ENCODE assay signal across 19 cellular contexts in genomic region chr7:22944506-22944905, GRCh38.
"Had no signal": no experiment of that assay in that cellular context is flagged by ENCODE, and none has a peak within 500 bp of the region (broad histone marks: within the 10 kb centered on the region; RNA-seq: fewer than 3 reads in every experiment).

No MANE protein-coding gene starts in this region.

- H3K27me3 Mint-ChIP-seq: activated CD4-positive, alpha-beta memory T cell treated with anti-CD3 and anti-CD28 coated beads for 36 hours; activated naive CD8-positive, alpha-beta T cell treated with anti-CD3 and anti-CD28 coated beads, Interleukin-2, amount 10 ng/mL, durations not matched to agents 7 days and 5 days; naive B cell; stimulated activated memory B cell treated with anti-CD40 and anti-IgM and Interleukin-4, amounts not matched to agents 10 μg/mL and 1 μg/mL and 100 μg/mL, for 72 hours had no signal

- H3K4me3 ChIP-seq: ascending aorta, cardiac muscle cell, esophagus muscularis mucosa, lung, transverse colon had no signal

- H3K9me3 ChIP-seq: ascending aorta, esophagus muscularis mucosa, transverse colon had no signal

- ATAC-seq: activated T-cell treated with anti-CD3 and anti-CD28 coated beads, Interleukin-2, amount 50 U/mL, for 4 hours; right cardiac atrium; stimulated activated memory B cell treated with anti-CD40 and anti-IgM and Interleukin-4, amounts not matched to agents 10 μg/mL and 1 μg/mL and 100 μg/mL, for 72 hours had no signal

- H3K4me1 Mint-ChIP-seq: activated naive CD8-positive, alpha-beta T cell treated with anti-CD3 and anti-CD28 coated beads, Interleukin-2, amount 10 ng/mL, durations not matched to agents 7 days and 5 days; immature natural killer cell; naive B cell; stimulated activated memory B cell treated with anti-CD40 and anti-IgM and Interleukin-4, amounts not matched to agents 10 μg/mL and 1 μg/mL and 100 μg/mL, for 72 hours had no signal

- DNase-seq: activated CD4-positive, alpha-beta memory T cell treated with anti-CD3 and anti-CD28 coated beads for 36 hours; activated CD4-positive, CD25-positive, alpha-beta regulatory T cell treated with anti-CD3 and anti-CD28 coated beads, Interleukin-2, amount 50 U/mL, for 72 hours; activated gamma-delta T cell; activated naive CD8-positive, alpha-beta T cell treated with anti-CD3 and anti-CD28 coated beads, Interleukin-2, amount 10 ng/mL, durations not matched to agents 7 days and 5 days; activated T-cell treated with anti-CD3 and anti-CD28 coated beads, Interleukin-2, amount 50 U/mL, for 4 hours; immature natural killer cell; left cardiac atrium; midbrain; naive B cell; right cardiac atrium; substantia nigra; transverse colon had no signal

- FAIRE-seq: endometrium had no signal

- H3K36me3 ChIP-seq: cardiac muscle cell, transverse colon had no signal

- H3K4me3 Mint-ChIP-seq: activated CD4-positive, alpha-beta memory T cell treated with anti-CD3 and anti-CD28 coated beads for 36 hours; activated naive CD8-positive, alpha-beta T cell treated with anti-CD3 and anti-CD28 coated beads, Interleukin-2, amount 10 ng/mL, durations not matched to agents 7 days and 5 days; activated T-cell treated with anti-CD3 and anti-CD28 coated beads, Interleukin-2, amount 50 U/mL, for 4 hours; immature natural killer cell; naive B cell; stimulated activated memory B cell treated with anti-CD40 and anti-IgM and Interleukin-4, amounts not matched to agents 10 μg/mL and 1 μg/mL and 100 μg/mL, for 72 hours; T-helper 2 cell treated with Interferon-gamma antibody and Interleukin-4, amounts not matched to agents 5 μg/mL and 100 μg/mL, for 36 hours had no signal

- H3K27ac Mint-ChIP-seq: activated CD4-positive, alpha-beta memory T cell treated with anti-CD3 and anti-CD28 coated beads for 36 hours; activated naive CD8-positive, alpha-beta T cell treated with anti-CD3 and anti-CD28 coated beads, Interleukin-2, amount 10 ng/mL, durations not matched to agents 7 days and 5 days; immature natural killer cell; stimulated activated memory B cell treated with anti-CD40 and anti-IgM and Interleukin-4, amounts not matched to agents 10 μg/mL and 1 μg/mL and 100 μg/mL, for 72 hours; T-helper 2 cell treated with Interferon-gamma antibody and Interleukin-4, amounts not matched to agents 5 μg/mL and 100 μg/mL, for 36 hours had no signal

- H3K27ac ChIP-seq: ascending aorta, cardiac muscle cell, esophagus muscularis mucosa, transverse colon had no signal

- H3K27me3 ChIP-seq: ascending aorta, cardiac muscle cell, esophagus muscularis mucosa, transverse colon had no signal

- H3K4me1 ChIP-seq: transverse colon had no signal

- H3K9me3 Mint-ChIP-seq: activated CD4-positive, alpha-beta memory T cell treated with anti-CD3 and anti-CD28 coated beads for 36 hours; activated naive CD8-positive, alpha-beta T cell treated with anti-CD3 and anti-CD28 coated beads, Interleukin-2, amount 10 ng/mL, durations not matched to agents 7 days and 5 days; activated T-cell treated with anti-CD3 and anti-CD28 coated beads, Interleukin-2, amount 50 U/mL, for 4 hours; immature natural killer cell; naive B cell; stimulated activated memory B cell treated with anti-CD40 and anti-IgM and Interleukin-4, amounts not matched to agents 10 μg/mL and 1 μg/mL and 100 μg/mL, for 72 hours; T-helper 2 cell treated with Interferon-gamma antibody and Interleukin-4, amounts not matched to agents 5 μg/mL and 100 μg/mL, for 36 hours had no signal
